8 cellular contexts compared by ENCODE assay signal in the genomic region with DNA sequence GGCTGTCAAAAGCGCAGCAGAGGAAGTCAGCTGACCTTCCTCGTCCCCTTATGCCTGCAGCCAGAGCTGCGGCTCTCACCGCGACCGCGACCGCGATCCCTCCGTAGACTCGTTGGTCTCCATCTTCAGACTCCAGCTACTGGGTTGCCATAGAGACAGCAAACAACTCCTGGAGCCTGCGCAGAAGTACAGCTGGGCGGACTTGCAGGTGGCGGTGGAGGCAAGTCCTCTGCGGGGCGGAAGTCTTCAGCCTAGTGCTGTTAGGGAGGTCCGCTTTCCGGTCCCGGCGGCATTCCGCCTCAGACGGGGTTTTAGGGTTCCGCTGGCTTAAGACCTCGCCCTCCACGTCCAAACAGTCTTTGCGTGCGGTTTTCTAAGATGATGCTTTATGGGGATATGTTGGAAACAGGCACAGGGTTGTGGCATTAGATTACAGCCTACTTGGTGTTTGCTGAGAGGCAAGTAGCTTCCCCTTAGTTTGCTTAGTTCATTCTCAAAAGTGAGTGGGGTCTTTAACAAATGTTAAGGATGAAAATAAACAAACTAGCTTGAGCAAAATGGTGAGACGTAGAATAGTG. TPM values are rescaled to one million over a fixed set of nuclear protein-coding genes. Genes with fewer than 3 reads are reported as not detected.
A peak's percentile ranks its signal among the peaks of the same experiment; 100 is the strongest.
DNase-seq lines count a peak whose midpoint lies in the region; ATAC-seq and TF ChIP-seq lines count a peak whose summit lies in the region.

A gene with protein sequence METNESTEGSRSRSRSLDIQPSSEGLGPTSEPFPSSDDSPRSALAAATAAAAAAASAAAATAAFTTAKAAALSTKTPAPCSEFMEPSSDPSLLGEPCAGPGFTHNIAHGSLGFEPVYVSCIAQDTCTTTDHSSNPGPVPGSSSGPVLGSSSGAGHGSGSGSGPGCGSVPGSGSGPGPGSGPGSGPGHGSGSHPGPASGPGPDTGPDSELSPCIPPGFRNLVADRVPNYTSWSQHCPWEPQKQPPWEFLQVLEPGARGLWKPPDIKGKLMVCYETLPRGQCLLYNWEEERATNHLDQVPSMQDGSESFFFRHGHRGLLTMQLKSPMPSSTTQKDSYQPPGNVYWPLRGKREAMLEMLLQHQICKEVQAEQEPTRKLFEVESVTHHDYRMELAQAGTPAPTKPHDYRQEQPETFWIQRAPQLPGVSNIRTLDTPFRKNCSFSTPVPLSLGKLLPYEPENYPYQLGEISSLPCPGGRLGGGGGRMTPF (minus strand): TSS at position 238 of the 578 bp plus-strand sequence. CDS start 115 bp downstream, at position 123.

- no peaks in the 10 kb centered on the region for H3K36me3 ChIP-seq in KMS-11 (ENCODE audit: insufficient read depth)

- intact Hi-C loops in activated T-helper 2 cell treated with anti-CD3 and anti-CD28 coated beads, Interferon-gamma antibody, Interleukin-2, Interleukin-4, amounts not matched to agents 10 μg/mL and 5 μg/mL and 100 μg/mL, durations not matched to agents 14 hours and 24 hours and 36 hours (cut with micrococcal nuclease) = loop anchor here (5.0 to 10.0 kb wide), 4 partner anchors 207 to 1435 kb away; a partner anchor contains a TSS

- no peaks in the 10 kb centered on the region for H3K79me2 ChIP-seq in KMS-11 (ENCODE audit: insufficient read depth, low read depth)

- H3K4me2 ChIP-seq in KMS-11 = peak within 1 kb of the TSS; percentile 96

- peak within 1 kb of the TSS; percentile 91 for H3K27ac Mint-ChIP-seq in activated T-helper 2 cell treated with anti-CD3 and anti-CD28 coated beads, Interferon-gamma antibody, Interleukin-2, Interleukin-4, amounts not matched to agents 10 μg/mL and 5 μg/mL and 100 μg/mL, durations not matched to agents 14 hours and 24 hours and 36 hours
- peak within 1 kb of the TSS; percentile 68 to 97 for H3K27ac Mint-ChIP-seq in natural killer cell treated with Interleukin-12 subunit alpha and Interleukin-12 subunit beta and Interleukin-15 and Interleukin-18, amount 100 ng/mL, for 72 hours

- peaks cover 35% of the 10 kb centered on the region for H3K4me1 ChIP-seq in KMS-11 (ENCODE audit: low read depth, poor library complexity, severe bottlenecking)

- no peaks in the 10 kb centered on the region for H3K9me3 Mint-ChIP-seq in activated T-helper 2 cell treated with anti-CD3 and anti-CD28 coated beads, Interferon-gamma antibody, Interleukin-2, Interleukin-4, amounts not matched to agents 10 μg/mL and 5 μg/mL and 100 μg/mL, durations not matched to agents 14 hours and 24 hours and 36 hours
- H3K9me3 Mint-ChIP-seq in natural killer cell treated with Interleukin-12 subunit alpha and Interleukin-12 subunit beta and Interleukin-15 and Interleukin-18, amount 100 ng/mL, for 72 hours = no peaks in the 10 kb centered on the region

- peaks cover 31% of the 10 kb centered on the region for H3K4me1 Mint-ChIP-seq in activated T-helper 2 cell treated with anti-CD3 and anti-CD28 coated beads, Interferon-gamma antibody, Interleukin-2, Interleukin-4, amounts not matched to agents 10 μg/mL and 5 μg/mL and 100 μg/mL, durations not matched to agents 14 hours and 24 hours and 36 hours (ENCODE audit: low read depth)
- H3K4me1 Mint-ChIP-seq in natural killer cell treated with Interleukin-12 subunit alpha and Interleukin-12 subunit beta and Interleukin-15 and Interleukin-18, amount 100 ng/mL, for 72 hours (ENCODE audit: low read depth in 2 of 2) = peaks cover 29 to 33% of the 10 kb centered on the region in 2 donors

- no peaks in the 10 kb centered on the region for H3K27me3 ChIP-seq in KMS-11 (ENCODE audit: insufficient read depth, low read depth)

- no peak for TF ChIP-seq CTCF in KMS-11 (conservative IDR thresholded peaks at IDR 0.05; ENCODE audit: low read depth, low read length)
- TF ChIP-seq CTCF in fibroblast of pulmonary artery (IDR thresholded peaks at IDR 0.05; ENCODE audit: low read length, missing control alignments) = no peak

- peak; percentile 98 for DNase-seq in DMS79 treated with DMSO at 0.1 percent for 48 hours (lab: John Stamatoyannopoulos, UW)
- DNase-seq in RPMI7951 (ENCODE audit: low read depth) = peak; percentile 96
- peak; percentile 96 for DNase-seq in activated T-helper 2 cell treated with anti-CD3 and anti-CD28 coated beads, Interferon-gamma antibody, Interleukin-2, Interleukin-4, amounts not matched to agents 10 μg/mL and 5 μg/mL and 100 μg/mL, durations not matched to agents 14 hours and 24 hours and 36 hours (ENCODE audit: low spot score)
- peak; percentile 97 for DNase-seq in fibroblast of pulmonary artery (ENCODE audit: low read depth)
- DNase-seq in natural killer cell treated with Interleukin-12 subunit alpha and Interleukin-12 subunit beta and Interleukin-15 and Interleukin-18, amount 100 ng/mL, for 72 hours (ENCODE audit: low spot score) = peak; percentile 96
- peak; percentile 95 for DNase-seq in stimulated activated naive CD4-positive, alpha-beta T cell treated with Interleukin-2 at 50 U/mL for 16 hours (lab: John Stamatoyannopoulos, UW)

- H4K20me1 ChIP-seq in KMS-11 (ENCODE audit: insufficient read depth) = no peaks in the 10 kb centered on the region

- peaks cover 22% of the 10 kb centered on the region for H3K36me3 Mint-ChIP-seq in activated T-helper 2 cell treated with anti-CD3 and anti-CD28 coated beads, Interferon-gamma antibody, Interleukin-2, Interleukin-4, amounts not matched to agents 10 μg/mL and 5 μg/mL and 100 μg/mL, durations not matched to agents 14 hours and 24 hours and 36 hours (ENCODE audit: low read depth)
- no peaks in the 10 kb centered on the region for H3K36me3 Mint-ChIP-seq in natural killer cell treated with Interleukin-12 subunit alpha and Interleukin-12 subunit beta and Interleukin-15 and Interleukin-18, amount 100 ng/mL, for 72 hours

- peak within 1 kb of the TSS; percentile 65 for H3K27ac ChIP-seq in KMS-11

- no peaks in the 10 kb centered on the region for H3K27me3 Mint-ChIP-seq in activated T-helper 2 cell treated with anti-CD3 and anti-CD28 coated beads, Interferon-gamma antibody, Interleukin-2, Interleukin-4, amounts not matched to agents 10 μg/mL and 5 μg/mL and 100 μg/mL, durations not matched to agents 14 hours and 24 hours and 36 hours (ENCODE audit: low read depth)
- no peaks in the 10 kb centered on the region for H3K27me3 Mint-ChIP-seq in natural killer cell treated with Interleukin-12 subunit alpha and Interleukin-12 subunit beta and Interleukin-15 and Interleukin-18, amount 100 ng/mL, for 72 hours

- peak within 1 kb of the TSS; percentile 77 for H3K4me3 Mint-ChIP-seq in activated T-helper 2 cell treated with anti-CD3 and anti-CD28 coated beads, Interferon-gamma antibody, Interleukin-2, Interleukin-4, amounts not matched to agents 10 μg/mL and 5 μg/mL and 100 μg/mL, durations not matched to agents 14 hours and 24 hours and 36 hours (ENCODE audit: low read depth)
- peak within 1 kb of the TSS; percentile 90 for H3K4me3 Mint-ChIP-seq in natural killer cell treated with Interleukin-12 subunit alpha and Interleukin-12 subunit beta and Interleukin-15 and Interleukin-18, amount 100 ng/mL, for 72 hours

- peak; percentile 62 for ATAC-seq in GM21786 (IDR thresholded peaks at IDR 0.05; ENCODE audit: unreplicated experiment)
- ATAC-seq in natural killer cell treated with Interleukin-12 subunit alpha and Interleukin-12 subunit beta and Interleukin-15 and Interleukin-18, amount 100 ng/mL, for 72 hours = peak; percentile 82 to 83

- H2AFZ ChIP-seq in KMS-11 (ENCODE audit: low read depth) = peak within 1 kb of the TSS; percentile 72

- H3K4me3 ChIP-seq in KMS-11 (IDR thresholded peaks at IDR 0.05; ENCODE audit: insufficient read depth, low read depth, low read length) = no peak within 1 kb of the TSS
- H3K4me3 ChIP-seq in fibroblast of pulmonary artery (replicated peaks; ENCODE audit: low read depth, low read length) = peak within 1 kb of the TSS; percentile 63

- peak within 1 kb of the TSS; percentile 23 for H3K9ac ChIP-seq in KMS-11

RNA-seq across cellular contexts. Expression of the gene that starts here (rescaled TPM):
- total RNA-seq in RPMI7951 (2014; rRNA removed; shearing (Covaris generic)) = 1.7 and 1.8 TPM in 2 replicates
- 0.82 and 1.5 TPM in 2 replicates for total RNA-seq in activated T-helper 2 cell treated with anti-CD3 and anti-CD28 coated beads, Interferon-gamma antibody, Interleukin-2, Interleukin-4, amounts not matched to agents 10 μg/mL and 5 μg/mL and 100 μg/mL, durations not matched to agents 14 hours and 24 hours and 36 hours
- 1 to 10 TPM in 1 of 2 donors, under 1 TPM in 1; 0.19 to 1.6 TPM for total RNA-seq in natural killer cell treated with Interleukin-12 subunit alpha and Interleukin-12 subunit beta and Interleukin-15 and Interleukin-18, amount 100 ng/mL, for 72 hours
